25 cellular contexts compared by ENCODE assay signal in the genomic region with DNA sequence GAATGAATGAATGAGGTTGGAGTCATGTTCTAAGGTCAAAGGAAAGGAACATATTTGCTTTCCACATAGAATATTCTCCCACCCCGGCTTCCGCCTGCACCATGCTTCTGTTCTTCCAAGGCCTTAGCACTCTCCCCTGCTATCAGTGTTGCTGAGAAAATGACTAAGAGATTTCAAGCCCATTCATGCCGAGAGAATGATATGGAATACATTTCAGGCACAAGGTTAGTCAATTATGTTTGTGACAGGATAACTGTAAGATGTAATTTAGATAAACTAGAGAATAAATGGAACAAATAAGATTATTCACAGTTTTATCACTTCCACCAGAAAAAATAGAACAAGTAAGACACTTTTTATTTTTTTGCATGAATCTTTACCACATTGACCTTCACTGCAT.
"Had no signal": no experiment of that assay in that cellular context is flagged by ENCODE, and none has a peak within 500 bp of the region (broad histone marks: within the 10 kb centered on the region; RNA-seq: fewer than 3 reads in every experiment).

No MANE protein-coding gene starts in this region.

- FAIRE-seq: colon, endothelial cell of umbilical vein, frontal cortex had no signal

- H3K36me3 ChIP-seq: esophagus squamous epithelium, gastroesophageal sphincter, heart left ventricle, left lung, lower lobe of right lung had no signal

- DNase-seq: dermis blood vessel endothelial cell; dorsolateral prefrontal cortex; effector CD4-positive, alpha-beta T cell; effector memory CD4-positive, alpha-beta T cell; erythroblast; esophagus squamous epithelium; foreskin fibroblast; heart left ventricle; hypothalamus; immature natural killer cell; islet precursor cell; left cardiac atrium; left lung; left ventricle myocardium superior; lower lobe of right lung; mesenchymal stem cell; mucosa of descending colon; naive B cell had no signal

- H3K27ac ChIP-seq: coronary artery, dorsolateral prefrontal cortex, epithelial cell of prostate, esophagus squamous epithelium, gastroesophageal sphincter, heart left ventricle, hepatocyte, left lung, lower lobe of right lung had no signal

- H3K27me3 ChIP-seq: dorsolateral prefrontal cortex, esophagus squamous epithelium, gastroesophageal sphincter, heart left ventricle, hepatocyte, left lung had no signal

- H3K79me2 ChIP-seq: hepatocyte had no signal

- H3K4me3 ChIP-seq: coronary artery, dorsolateral prefrontal cortex, esophagus squamous epithelium, gastroesophageal sphincter, heart left ventricle, hepatocyte, left lung, lower lobe of right lung, mucosa of descending colon had no signal

- H3K4me1 ChIP-seq: esophagus squamous epithelium, gastroesophageal sphincter, heart left ventricle, left lung, lower lobe of right lung had no signal

- H3K4me2 ChIP-seq: hepatocyte had no signal

- H2AFZ ChIP-seq: hepatocyte had no signal

- H3K9me3 ChIP-seq: esophagus squamous epithelium, gastroesophageal sphincter, heart left ventricle, left lung, lower lobe of right lung had no signal
